Comparison of ENCODE assay signal across 26 cellular contexts in the genomic region with DNA sequence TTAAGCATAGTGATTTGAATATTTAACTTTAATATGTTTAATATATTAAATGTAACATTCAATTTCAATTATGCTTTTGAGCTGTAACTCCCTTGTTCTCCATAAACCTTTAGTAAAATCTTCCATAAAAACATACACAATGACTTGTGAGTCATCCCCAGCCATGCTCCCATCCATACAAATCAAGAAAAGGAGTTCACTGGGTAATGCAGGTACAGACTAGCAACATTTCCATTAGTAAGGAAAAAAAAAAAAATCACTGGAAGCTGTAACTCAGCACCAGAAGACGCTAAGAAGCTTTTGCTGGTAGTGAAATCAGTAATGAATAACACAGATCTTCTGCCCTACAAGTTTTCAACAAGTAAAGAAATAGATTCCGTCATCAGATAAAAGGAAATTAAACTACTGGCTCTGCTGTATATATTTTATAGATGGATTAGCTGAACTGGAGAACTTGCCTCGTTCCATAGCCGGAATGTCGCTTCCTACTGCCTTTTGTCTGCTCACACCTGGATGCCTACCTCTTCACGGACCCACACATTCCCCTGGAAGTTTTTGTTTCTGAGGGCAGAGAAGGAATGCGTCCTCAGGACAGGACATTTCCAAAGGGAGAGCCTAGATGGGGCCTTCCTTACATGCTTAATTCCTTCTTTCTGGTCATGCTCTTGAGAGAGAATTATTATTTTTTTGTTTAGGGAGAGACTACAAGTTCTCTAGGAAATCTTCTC.
DNase-seq lines count a peak whose midpoint lies in the region; FAIRE-seq and TF ChIP-seq lines count a peak whose summit lies in the region.
"Had no signal": no experiment of that assay in that cellular context is flagged by ENCODE, and none has a peak within 500 bp of the region (broad histone marks: within the 10 kb centered on the region; RNA-seq: fewer than 3 reads in every experiment).

No MANE protein-coding gene starts in this region.

- CTCF ChIA-PET in H1 (lab: Charles Lee; ENCODE audit: partially characterized antibody), result interaction anchor here (1.0 kb wide), 1 partner anchor 12 kb away, joined by 3 read pairs; no protein-coding TSS in a partner anchor

- peaks cover 4% of the 10 kb centered on the region for H3K36me3 Mint-ChIP-seq in progenitor cell of endocrine pancreas (ENCODE audit: insufficient read depth)
- H3K36me3 Mint-ChIP-seq: stimulated activated effector memory CD8-positive, alpha-beta T cell treated with anti-CD3 and anti-CD28 coated beads, Interleukin-12 subunit alpha, Interleukin-12 subunit beta, amount 100 ng/mL, for 72 hours had no signal

- 0 out of 4 replicates have a peak, but pooled peaks of 1 of the 2 experiments have one; percentile 4 for TF ChIP-seq RAD21 in H1 (IDR thresholded peaks at IDR 0.05 in 1 of 2, conservative IDR thresholded peaks at IDR 0.05 in 1 of 2; ENCODE audit: low read depth in 2 of 2, low read length in 2 of 2)

- H3K36me3 ChIP-seq in HUES64 (ENCODE audit: insufficient read depth, low read length), result no peaks in the 10 kb centered on the region
- peaks cover 0 to 3% (median 0%) of the 10 kb centered on the region in 4 experiments; a peak in 2 of 8 replicates for H3K36me3 ChIP-seq in H1 (ENCODE audit: control insufficient read depth in 2 of 4, insufficient read depth in 4 of 4, low read length in 3 of 4)
- no peaks in the 10 kb centered on the region for H3K36me3 ChIP-seq in iPS DF 6.9 (ENCODE audit: control insufficient read depth, insufficient read depth, low read length)
- no peaks in the 10 kb centered on the region for H3K36me3 ChIP-seq in colonic mucosa
- H3K36me3 ChIP-seq: BLaER1, brain microvascular endothelial cell, neutrophil, prostate gland, upper lobe of right lung had no signal

- peaks cover 10% of the 10 kb centered on the region for H3K9me3 Mint-ChIP-seq in progenitor cell of endocrine pancreas (ENCODE audit: low read depth)
- H3K9me3 Mint-ChIP-seq: activated T-helper 1 cell treated with anti-CD3 and anti-CD28 coated beads, Interleukin-12 subunit alpha, Interleukin-12 subunit beta, Interleukin-2, Interleukin-4 antibody, amounts not matched to agents 30 ng/mL and 10 ng/mL and 1 ng/mL, durations not matched to agents 14 hours and 24 hours and 36 hours had no signal

- H2AK5ac ChIP-seq in H1 (ENCODE audit: low read depth, low read length), result no peak overlapping the region

- H3K18ac ChIP-seq in H1 (ENCODE audit: extremely low read depth, low read length), result no peak overlapping the region

- no peak overlapping the region for H3K4me3 Mint-ChIP-seq in progenitor cell of endocrine pancreas (ENCODE audit: low read depth)
- H3K4me3 Mint-ChIP-seq: activated naive CD4-positive, alpha-beta T cell treated with anti-CD3 and anti-CD28 coated beads for 36 hours; activated T-helper 1 cell treated with anti-CD3 and anti-CD28 coated beads, Interleukin-12 subunit alpha, Interleukin-12 subunit beta, Interleukin-2, Interleukin-4 antibody, amounts not matched to agents 30 ng/mL and 10 ng/mL and 1 ng/mL, durations not matched to agents 14 hours and 24 hours and 36 hours; effector memory CD8-positive, alpha-beta T cell; stimulated activated effector memory CD8-positive, alpha-beta T cell treated with anti-CD3 and anti-CD28 coated beads, Interleukin-12 subunit alpha, Interleukin-12 subunit beta, amount 100 ng/mL, for 72 hours had no signal

- intact Hi-C loops in colonic mucosa (cut with DNase I), result no loop called here

- peaks cover 9% of the 10 kb centered on the region for H3K9me3 ChIP-seq in HUES64 (ENCODE audit: insufficient read depth, low read depth, low read length)
- H3K9me3 ChIP-seq in H1 (ENCODE audit: insufficient read depth in 2 of 2, low read depth in 1 of 2, low read length in 1 of 2), result peaks cover 5 to 6% of the 10 kb centered on the region in 2 experiments; a peak in 3 of 4 replicates
- H3K9me3 ChIP-seq in iPS DF 6.9 (ENCODE audit: control insufficient read depth, insufficient read depth, low read length), result no peaks in the 10 kb centered on the region
- no peaks in the 10 kb centered on the region for H3K9me3 ChIP-seq in colonic mucosa
- H3K9me3 ChIP-seq: BLaER1, neutrophil, prostate gland, upper lobe of right lung had no signal

- no peak overlapping the region for H4K5ac ChIP-seq in H1 (ENCODE audit: insufficient read length, low read depth, low read length)

- no peak overlapping the region for H4K91ac ChIP-seq in H1 (replicated peaks; ENCODE audit: insufficient read length, low read length)

- no peak overlapping the region for H2BK120ac ChIP-seq in H1 (replicated peaks; ENCODE audit: low read depth, low read length)

- 87% methylated on average over 7 of the region's 7 CpGs for WGBS in HUES64
- whole genome bisulfite sequencing in H1 (ENCODE audit: extremely low coverage in 1 of 2, insufficient coverage in 1 of 2, insufficient read length in 1 of 2, insufficient replicate concordance in 2 of 2, low coverage in 1 of 2, low lambda C conversion rate in 2 of 2, missing lambda C conversion rate in 1 of 2), 2 experiments, result 39% methylated on average over 7 of the region's 7 CpGs; no CpG with 5 or more reads in 1 of the 2 experiments
- no CpG with 5 or more reads among the region's 7 CpGs for WGBS in iPS DF 6.9 (ENCODE audit: insufficient coverage, insufficient read length)

- no peak overlapping the region for H3K23ac ChIP-seq in H1 (ENCODE audit: insufficient read length)

- no peak overlapping the region for H3K56ac ChIP-seq in H1 (replicated peaks; ENCODE audit: insufficient read length, low read depth, low read length)

- H3K27me3 ChIP-seq in HUES64 (ENCODE audit: insufficient read depth, low read length) (no peaks in the 10 kb centered on the region), H1 (replicated peaks in 1 of 4; ENCODE audit: control insufficient read depth in 3 of 4, extremely low read depth in 1 of 4, insufficient read depth in 3 of 4, low read length in 3 of 4) (no peaks in the 10 kb centered on the region), iPS DF 6.9 (ENCODE audit: control insufficient read depth, insufficient read depth, low read length) (no peaks in the 10 kb centered on the region), colonic mucosa (no peaks in the 10 kb centered on the region)
- H3K27me3 ChIP-seq: BLaER1, brain microvascular endothelial cell, neutrophil, upper lobe of right lung had no signal

- 0 out of 2 replicates have a peak overlapping the region, but pooled peaks have one; percentile 27 for H2AFZ ChIP-seq in H1 (ENCODE audit: low read length)

- peak; percentile 82 for FAIRE-seq in H1 (lab: Jason Lieb, UNC)
- FAIRE-seq: GM19239 had no signal

- DNase-seq in H1 (ENCODE audit: low read depth in 1 of 2, low spot score in 2 of 2), result peak in 1 of 2 experiments; percentile 5
- peak; percentile 50 for DNase-seq in iPS DF 6.9 (ENCODE audit: low read depth, low spot score)
- no peak for DNase-seq in progenitor cell of endocrine pancreas (ENCODE audit: low spot score, unreplicated experiment)
- DNase-seq in epidermal melanocyte (ENCODE audit: insufficient read length, low spot score), result no peak
- no peak for DNase-seq in activated CD8-positive, alpha-beta memory T cell treated with anti-CD3 and anti-CD28 coated beads, Interleukin-2, amount 50 U/mL, for 48 hours
- no peak for DNase-seq in colonic mucosa
- DNase-seq in GM13976 (ENCODE audit: low spot score), result no peak
- DNase-seq: activated naive CD4-positive, alpha-beta T cell treated with anti-CD3 and anti-CD28 coated beads for 36 hours; brain microvascular endothelial cell; COR-L47; DMS79; effector memory CD8-positive, alpha-beta T cell; GF-D8; Kasumi-1; MV-4-11; NCI-H510A; SHP77; stimulated activated CD4-positive, alpha-beta T cell treated with anti-CD3 and anti-CD28 coated beads, Interleukin-4, amount 100 ng/mL, for 24 hours; upper lobe of right lung had no signal

- no peak overlapping the region for H2BK15ac ChIP-seq in H1 (ENCODE audit: low read length)

- H3K23me2 ChIP-seq in H1 (ENCODE audit: low read depth, low read length), result no peaks in the 10 kb centered on the region

- H3K27ac ChIP-seq in HUES64 (ENCODE audit: low read depth, low read length), result peak overlapping the region; percentile 52; the same call in 1 of the 2 replicates
- no peak overlapping the region for H3K27ac ChIP-seq in H1 (ENCODE audit: low read depth, low read length)
- H3K27ac ChIP-seq in iPS DF 6.9 (ENCODE audit: low read length), result no peak overlapping the region
- H3K27ac ChIP-seq in colonic mucosa, result no peak overlapping the region
- H3K27ac ChIP-seq: BLaER1, brain microvascular endothelial cell, neutrophil, prostate gland, upper lobe of right lung had no signal

- no peaks in the 10 kb centered on the region for H3K27me3 Mint-ChIP-seq in progenitor cell of endocrine pancreas
- H3K27me3 Mint-ChIP-seq: effector memory CD8-positive, alpha-beta T cell had no signal

- no peak overlapping the region for H2BK20ac ChIP-seq in H1 (ENCODE audit: low read length)

- POLR2A ChIA-PET in H1 (lab: Charles Lee; ENCODE audit: partially characterized antibody), result no interaction called here

- H3K4me1 Mint-ChIP-seq in progenitor cell of endocrine pancreas (ENCODE audit: low read depth), result no peaks in the 10 kb centered on the region
- H3K4me1 Mint-ChIP-seq: stimulated activated effector memory CD8-positive, alpha-beta T cell treated with anti-CD3 and anti-CD28 coated beads, Interleukin-12 subunit alpha, Interleukin-12 subunit beta, amount 100 ng/mL, for 72 hours had no signal

- no peak overlapping the region for H3K4me2 ChIP-seq in H1 (ENCODE audit: insufficient read depth in 1 of 2, low read depth in 2 of 2, low read length in 2 of 2)
- H3K4me2 ChIP-seq: BLaER1 had no signal

- H3K9ac ChIP-seq in HUES64 (ENCODE audit: low read depth, low read length) (no peak overlapping the region), H1 (replicated peaks in 1 of 4; ENCODE audit: extremely low read depth in 1 of 4, low read depth in 3 of 4, low read length in 3 of 4) (no peak overlapping the region), colonic mucosa (ENCODE audit: low read depth in 2 of 2, low read length in 2 of 2) (no peak overlapping the region)
- H3K9ac ChIP-seq: BLaER1 had no signal

- H4K8ac ChIP-seq in H1 (ENCODE audit: extremely low read depth, insufficient read depth, low read length), result no peak overlapping the region

- no peak for TF ChIP-seq EP300 in H1 (IDR thresholded peaks at IDR 0.05; ENCODE audit: borderline replicate concordance in 1 of 2, low read depth in 2 of 2, low read length in 2 of 2)

- H3K14ac ChIP-seq in H1 (ENCODE audit: insufficient read length), result no peak overlapping the region

- H3K4me1 ChIP-seq in HUES64 (ENCODE audit: insufficient read depth, low read length), result peaks cover 8% of the 10 kb centered on the region
- H3K4me1 ChIP-seq in H1 (replicated peaks in 1 of 4; ENCODE audit: control insufficient read depth in 3 of 4, insufficient read depth in 4 of 4, low read length in 3 of 4), result peaks cover 0 to 7% (median 1%) of the 10 kb centered on the region in 4 experiments; a peak in 3 of 7 replicates
- H3K4me1 ChIP-seq in iPS DF 6.9 (ENCODE audit: control insufficient read depth, insufficient read depth, low read length), result no peaks in the 10 kb centered on the region
- no peaks in the 10 kb centered on the region for H3K4me1 ChIP-seq in colonic mucosa
- H3K4me1 ChIP-seq: BLaER1, prostate gland, upper lobe of right lung had no signal

- H3K4ac ChIP-seq in H1 (replicated peaks; ENCODE audit: insufficient read length, low read depth, low read length), result no peak overlapping the region

- in situ Hi-C loops in GM13976 (cut with MboI; ENCODE audit: low sequenced_read_pairs, unreplicated experiment), result no loop called here

- TF ChIP-seq CTCF in H1 (IDR thresholded peaks at IDR 0.05; ENCODE audit: control extremely low read depth in 1 of 3, insufficient read depth in 1 of 3, low read depth in 1 of 3, low read length in 3 of 3), result no peak
- TF ChIP-seq CTCF in progenitor cell of endocrine pancreas (IDR thresholded peaks at IDR 0.05; ENCODE audit: unreplicated experiment), result no peak
- no peak for TF ChIP-seq CTCF in colonic mucosa (IDR thresholded peaks at IDR 0.05)
- no peak for TF ChIP-seq CTCF in GM13976 (IDR thresholded peaks at IDR 0.05; ENCODE audit: borderline replicate concordance, control extremely low read depth, extremely low read depth, insufficient read depth, missing control alignments)

- H2BK5ac ChIP-seq in H1 (ENCODE audit: low read depth, low read length), result no peak overlapping the region

- no peak overlapping the region for H2BK12ac ChIP-seq in H1 (ENCODE audit: low read depth, low read length)

- no peak for TF ChIP-seq POLR2A in H1 (IDR thresholded peaks at IDR 0.05; ENCODE audit: control extremely low read depth in 1 of 2, low read depth in 2 of 2, low read length in 2 of 2)

- peak overlapping the region; percentile 15 for H3K27ac Mint-ChIP-seq in progenitor cell of endocrine pancreas
- H3K27ac Mint-ChIP-seq: activated naive CD4-positive, alpha-beta T cell treated with anti-CD3 and anti-CD28 coated beads for 36 hours; activated T-helper 1 cell treated with anti-CD3 and anti-CD28 coated beads, Interleukin-12 subunit alpha, Interleukin-12 subunit beta, Interleukin-2, Interleukin-4 antibody, amounts not matched to agents 30 ng/mL and 10 ng/mL and 1 ng/mL, durations not matched to agents 14 hours and 24 hours and 36 hours; effector memory CD8-positive, alpha-beta T cell; stimulated activated effector memory CD8-positive, alpha-beta T cell treated with anti-CD3 and anti-CD28 coated beads, Interleukin-12 subunit alpha, Interleukin-12 subunit beta, amount 100 ng/mL, for 72 hours had no signal

- no peaks in the 10 kb centered on the region for H3K79me1 ChIP-seq in H1 (ENCODE audit: low read depth, low read length)

- no peaks in the 10 kb centered on the region for H3K79me2 ChIP-seq in H1 (ENCODE audit: control insufficient read depth in 1 of 2, insufficient read depth in 2 of 2, low read length in 2 of 2)

- H4K20me1 ChIP-seq in H1 (replicated peaks in 1 of 2; ENCODE audit: control insufficient read depth in 1 of 2, insufficient read depth in 2 of 2, low read length in 2 of 2), result no peaks in the 10 kb centered on the region
- H4K20me1 ChIP-seq: BLaER1 had no signal

- H3K4me3 ChIP-seq in HUES64 (ENCODE audit: low read length) (no peak overlapping the region), H1 (ENCODE audit: extremely low read depth in 1 of 4, insufficient read depth in 2 of 4, low read depth in 3 of 4, low read length in 4 of 4) (no peak overlapping the region), iPS DF 6.9 (ENCODE audit: low read length) (no peak overlapping the region), colonic mucosa (no peak overlapping the region)
- H3K4me3 ChIP-seq: BLaER1, prostate gland, upper lobe of right lung had no signal
